Comparison of ENCODE assay signal across 8 cellular contexts in the genomic region with DNA sequence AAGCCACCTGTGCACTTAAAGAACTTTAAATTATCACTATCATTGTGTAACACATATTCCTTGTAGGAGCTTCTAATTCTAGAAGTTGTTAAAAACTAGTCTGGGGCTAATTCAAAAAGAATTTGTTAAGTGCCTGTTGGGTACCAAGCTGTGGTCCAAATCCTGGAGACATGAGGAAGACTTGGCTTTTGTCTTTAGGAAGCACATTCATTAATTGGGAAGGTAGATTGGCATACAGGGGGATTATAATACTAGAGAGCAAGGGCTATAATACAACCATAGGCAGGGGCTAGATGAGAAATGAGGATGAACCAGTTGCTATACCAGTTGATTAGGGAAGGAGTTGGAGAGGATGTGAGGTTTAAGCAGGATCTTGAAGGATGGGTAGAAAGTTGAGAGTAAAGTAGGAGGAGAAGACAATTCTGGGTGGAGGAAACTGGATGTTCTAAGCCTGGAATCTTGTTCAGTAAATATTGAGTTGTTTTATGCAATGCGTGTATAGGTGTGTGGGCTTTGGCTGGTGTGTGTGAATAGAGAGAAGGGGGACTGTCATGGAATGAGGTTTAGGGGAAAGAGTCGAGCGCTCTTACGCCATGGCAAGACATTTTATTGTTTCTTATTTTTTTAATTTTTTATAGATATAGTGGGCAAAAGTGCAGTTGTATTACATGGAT.
"Had no signal": no experiment of that assay in that cellular context is flagged by ENCODE, and none has a peak within 500 bp of the region (broad histone marks: within the 10 kb centered on the region; RNA-seq: fewer than 3 reads in every experiment).

No MANE protein-coding gene starts in this region.

- H3K4me3 ChIP-seq: GM12878 had no signal

- ATAC-seq: GM12878 had no signal

- DNase-seq: GDM1, GF-D8 had no signal

- FAIRE-seq: G401.6, GM12878, GM12891, GM12892, GM18507, GM19239 had no signal
